ENCODE assay signal across 8 cellular contexts in genomic region chr17:81238815-81239713, GRCh38. TPM values are rescaled to one million over a fixed set of nuclear protein-coding genes. Genes with fewer than 3 reads are reported as not detected.
DNase-seq lines count a peak whose midpoint lies in the region; ATAC-seq and TF ChIP-seq lines count a peak whose summit lies in the region.

NDUFAF8 (plus strand) TSS chr17:81239318; CDS start chr17:81239364, 46 bp downstream.
TEPSIN (minus strand) TSS chr17:81239055; CDS start chr17:81239033, 22 bp downstream.

- TF ChIP-seq CTCF in GM06990 (IDR thresholded peaks at IDR 0.05; ENCODE audit: insufficient read depth, low read length, poor library complexity, severe bottlenecking) (no peak), suprapubic skin (IDR thresholded peaks at IDR 0.05) (no peak)

- H3K4me3 ChIP-seq in GM06990 (replicated peaks; ENCODE audit: low read depth, low read length) = peak within 1 kb of the TSS; percentile 70
- peak within 1 kb of the TSS; percentile 90 for H3K4me3 ChIP-seq in suprapubic skin

- H3K36me3 ChIP-seq in GM06990 (ENCODE audit: control insufficient read depth, insufficient read depth, low read length) (peaks cover 10% of the 10 kb centered on the region), suprapubic skin (peaks cover 8% of the 10 kb centered on the region)

- no peaks in the 10 kb centered on the region for H3K9me3 Mint-ChIP-seq in activated naive CD4-positive, alpha-beta T cell treated with anti-CD3 and anti-CD28 coated beads, Interleukin-2, amount 50 U/mL, for 24 hours

- no peaks in the 10 kb centered on the region for H3K27me3 Mint-ChIP-seq in activated naive CD4-positive, alpha-beta T cell treated with anti-CD3 and anti-CD28 coated beads, Interleukin-2, amount 50 U/mL, for 24 hours

- peak within 1 kb of the TSS; percentile 95 for H3K4me3 Mint-ChIP-seq in activated naive CD4-positive, alpha-beta T cell treated with anti-CD3 and anti-CD28 coated beads, Interleukin-2, amount 50 U/mL, for 24 hours

- ATAC-seq in HG02588 (IDR thresholded peaks at IDR 0.05; ENCODE audit: unreplicated experiment) (peak; percentile 87), SK-N-SH treated with all-trans-retinoic acid at 6 μM for 48 hours (peak; percentile 97)

- peaks cover 50% of the 10 kb centered on the region for H3K4me1 Mint-ChIP-seq in activated naive CD4-positive, alpha-beta T cell treated with anti-CD3 and anti-CD28 coated beads, Interleukin-2, amount 50 U/mL, for 24 hours

- no peaks in the 10 kb centered on the region for H3K27me3 ChIP-seq in GM06990 (replicated peaks; ENCODE audit: control insufficient read depth, insufficient read depth, low read length)
- H3K27me3 ChIP-seq in suprapubic skin = no peaks in the 10 kb centered on the region

- DNase-seq in GM06990 (ENCODE audit: extremely low read depth, insufficient read length) (peak; percentile 95), NCI-H1092 (lab: John Stamatoyannopoulos, UW) (peak; percentile 99), globus pallidus (ENCODE audit: low spot score) (peak; percentile 100), nucleus accumbens (lab: John Stamatoyannopoulos, UW) (peak; percentile 72 to 99 (median 97)), suprapubic skin (ENCODE audit: low spot score in 2 of 2) (peak; percentile 98 to 99)

- H3K36me3 Mint-ChIP-seq in activated naive CD4-positive, alpha-beta T cell treated with anti-CD3 and anti-CD28 coated beads, Interleukin-2, amount 50 U/mL, for 24 hours = no peaks in the 10 kb centered on the region

- TF ChIP-seq EP300 in suprapubic skin (IDR thresholded peaks at IDR 0.05) = no peak

- under 1% methylated on average over 33 of the region's 100 CpGs for WGBS in suprapubic skin

- TF ChIP-seq POLR2A in suprapubic skin (IDR thresholded peaks at IDR 0.05) = peak in 1 of 2 donors; percentile 28

- H3K9me3 ChIP-seq in suprapubic skin = no peaks in the 10 kb centered on the region

- H3K27ac Mint-ChIP-seq in activated naive CD4-positive, alpha-beta T cell treated with anti-CD3 and anti-CD28 coated beads, Interleukin-2, amount 50 U/mL, for 24 hours = peak within 1 kb of the TSS; percentile 89

- H3K27ac ChIP-seq in suprapubic skin = peak within 1 kb of the TSS; percentile 82

- H3K4me1 ChIP-seq in suprapubic skin = peaks cover 45% of the 10 kb centered on the region

TF ChIP-seq in SK-N-SH treated with all-trans-retinoic acid at 6 μM for 48 hours, 23 proteins besides CTCF, POLR2A, EP300 and RAD21:
- peak; percentile 54; the same call in 1 of the 2 replicates for TF ChIP-seq SNAI2 (CRISPR knock-in tag; IDR thresholded peaks at IDR 0.05)
- no peak for TF ChIP-seq ZNF70 (CRISPR knock-in tag; IDR thresholded peaks at IDR 0.05)
- no peak for TF ChIP-seq ZNF565 (CRISPR knock-in tag; conservative IDR thresholded peaks at IDR 0.05; ENCODE audit: low read depth)

RNA-seq across cellular contexts. Expression of gene NDUFAF8, which starts in this region (rescaled TPM):
- total RNA-seq in suprapubic skin = 10 to 100 TPM; 17.8 to 39.4 (median 25.9) TPM

RNA-seq across cellular contexts. Expression of gene TEPSIN, which starts in this region (rescaled TPM):
- 10 to 100 TPM; 43.0 to 94.5 (median 55.3) TPM for total RNA-seq in suprapubic skin

Comparison
In these comparisons a context has a peak if more than half of its experiments do, and no peak if none do; other contexts are left out.
1. Peak in every context shown above with its lines: DNase-seq, ATAC-seq, H3K4me3 ChIP-seq and H3K27ac ChIP-seq.